In genomic region chr7:135670179-135670578, GRCh38 we compare ENCODE assay signal across 11 cellular contexts. TPM values are rescaled to one million over a fixed set of nuclear protein-coding genes. Genes with fewer than 3 reads are reported as not detected.
DNase-seq lines count a peak whose midpoint lies in the region; ATAC-seq, FAIRE-seq and TF ChIP-seq lines count a peak whose summit lies in the region.
"Had no signal": no experiment of that assay in that cellular context is flagged by ENCODE, and none has a peak within 500 bp of the region (broad histone marks: within the 10 kb centered on the region; RNA-seq: fewer than 3 reads in every experiment).

No MANE protein-coding gene starts in this region.

- no CpG with 5 or more reads among the region's 1 CpG for WGBS in IMR-90 (ENCODE audit: extremely low coverage in 2 of 2, insufficient read length in 1 of 2), 2 experiments
- 32% methylated on average over 1 of the region's 1 CpG for WGBS in smooth muscle cell (ENCODE audit: low lambda C conversion rate)
- 21 to 53% methylated on average over 1 of the region's 1 CpG for WGBS in tibial nerve, 2 donors

- DNase-seq in IMR-90 (peak; percentile 86), astrocyte (ENCODE audit: low read depth) (peak; percentile 77), foreskin melanocyte (peak; percentile 15), smooth muscle cell (lab: John Stamatoyannopoulos, UW; ENCODE audit: unreplicated experiment) (no peak), SKM-1 (lab: John Stamatoyannopoulos, UW; ENCODE audit: unreplicated experiment) (no peak), tibial nerve (ENCODE audit: low spot score in 2 of 2) (no peak), D341Med (ENCODE audit: low spot score) (no peak)
- DNase-seq: activated CD4-positive, alpha-beta T cell treated with anti-CD3 and anti-CD28 coated beads, Interleukin-2, amount 50 U/mL, for 1 hour; DMS 273 treated with DMSO at 0.1 percent for 48 hours; NCI-H1417 treated with DMSO at 0.1 percent for 48 hours; stimulated activated CD4-positive, alpha-beta T cell treated with anti-CD3 and anti-CD28 coated beads, Interleukin-12 subunit alpha, Interleukin-12 subunit beta, amount 100 ng/mL, for 4 hours had no signal

- H2AFZ ChIP-seq in IMR-90 (replicated peaks; ENCODE audit: low read length, poor library complexity) (no peak overlapping the region), astrocyte (ENCODE audit: low read depth, low read length) (no peak overlapping the region), smooth muscle cell (ENCODE audit: low read depth) (no peak overlapping the region)

- no peak overlapping the region for H2BK120ac ChIP-seq in IMR-90 (ENCODE audit: low read depth, low read length)

- H3K79me2 ChIP-seq in astrocyte (ENCODE audit: insufficient read depth, low read length): peaks cover 86% of the 10 kb centered on the region
- peaks cover 82% of the 10 kb centered on the region for H3K79me2 ChIP-seq in smooth muscle cell (ENCODE audit: low read depth)

- H3K27ac Mint-ChIP-seq in astrocyte (ENCODE audit: unreplicated experiment): peak overlapping the region; percentile 90

- no peak for TF ChIP-seq POLR2A in IMR-90 (IDR thresholded peaks at IDR 0.05; ENCODE audit: low read depth, low read length)
- no peak for TF ChIP-seq POLR2A in tibial nerve (IDR thresholded peaks at IDR 0.05)

- H4K91ac ChIP-seq in IMR-90 (ENCODE audit: insufficient read depth, low read depth, low read length): no peak overlapping the region

- no peak overlapping the region for H4K5ac ChIP-seq in IMR-90 (ENCODE audit: low read depth, low read length)

- H3K79me1 ChIP-seq in IMR-90 (ENCODE audit: low read depth in 1 of 2, low read length in 2 of 2): peaks cover 0 to 53% of the 10 kb centered on the region in 2 experiments

- no peaks in the 10 kb centered on the region for H3F3A ChIP-seq in smooth muscle cell (ENCODE audit: low read depth)

- peaks cover 5% of the 10 kb centered on the region; the same call in 1 of the 2 replicates for H3K9me1 ChIP-seq in IMR-90 (ENCODE audit: insufficient read depth, low read length)

- H3K14ac ChIP-seq in IMR-90 (replicated peaks; ENCODE audit: low read depth, low read length): no peak overlapping the region

- no peak overlapping the region for H3K9ac ChIP-seq in IMR-90 (ENCODE audit: low read depth, low read length)
- peak overlapping the region; percentile 31 for H3K9ac ChIP-seq in astrocyte (ENCODE audit: low read length)
- H3K9ac ChIP-seq in smooth muscle cell (ENCODE audit: low read depth): no peak overlapping the region

- H2BK5ac ChIP-seq in IMR-90 (ENCODE audit: low read depth, low read length, poor library complexity, severe bottlenecking): peak overlapping the region; percentile 76

- H2BK15ac ChIP-seq in IMR-90 (ENCODE audit: low read depth, low read length): no peak overlapping the region

- peak overlapping the region; percentile 15; the same call in 1 of the 2 replicates for H3K27ac ChIP-seq in IMR-90 (ENCODE audit: insufficient read depth, low read length)
- H3K27ac ChIP-seq in astrocyte (ENCODE audit: low read depth, low read length): peak overlapping the region; percentile 53
- peak overlapping the region; percentile 61 for H3K27ac ChIP-seq in smooth muscle cell (ENCODE audit: low read depth)
- peak overlapping the region in 1 of 4 donors; percentile 41 for H3K27ac ChIP-seq in tibial nerve

- peak overlapping the region; percentile 10; the same call in 1 of the 2 replicates for H2AK5ac ChIP-seq in IMR-90 (ENCODE audit: low read depth, low read length)

- peaks cover 5% of the 10 kb centered on the region; the same call in 1 of the 2 replicates for H3K36me3 ChIP-seq in IMR-90 (ENCODE audit: control insufficient read depth, insufficient read depth, low read length)
- no peaks in the 10 kb centered on the region for H3K36me3 ChIP-seq in astrocyte (ENCODE audit: insufficient read depth, low read length)
- H3K36me3 ChIP-seq in smooth muscle cell (ENCODE audit: low read depth): no peaks in the 10 kb centered on the region
- H3K36me3 ChIP-seq in tibial nerve: peaks cover 0 to 13% (median 0%) of the 10 kb centered on the region in 3 donors

- peak; percentile 72 for ATAC-seq in IMR-90 (ENCODE audit: low read depth)

- dilution Hi-C loops in IMR-90 (cut with HindIII; ENCODE audit: low sequenced_read_pairs, unreplicated experiment): no loop called here

- CTCF ChIA-PET in IMR-90 (lab: Yijun Ruan, JAX): no interaction called here

- no peak for TF ChIP-seq EP300 in tibial nerve (IDR thresholded peaks at IDR 0.05)

- H3K18ac ChIP-seq in IMR-90 (ENCODE audit: low read depth, low read length): no peak overlapping the region

- H3K4ac ChIP-seq in IMR-90 (ENCODE audit: low read depth, low read length): 0 out of 2 replicates have a peak overlapping the region, but pooled peaks have one; percentile 31

- H3K23ac ChIP-seq in IMR-90 (ENCODE audit: low read depth, low read length): peak overlapping the region; percentile 36; the same call in 1 of the 2 replicates

- BruUV-seq in IMR-90 (replicated peaks; lab: Mats Ljungman, UMichigan): no TSS peak

- in situ Hi-C loops in IMR-90 (cut with MboI; ENCODE audit: low sequenced_read_pairs): no loop called here

- H4K20me1 ChIP-seq in IMR-90 (ENCODE audit: insufficient read depth, low read length) (peaks cover 33% of the 10 kb centered on the region), astrocyte (ENCODE audit: insufficient read depth, low read length) (peaks cover 20% of the 10 kb centered on the region), smooth muscle cell (ENCODE audit: low read depth) (no peaks in the 10 kb centered on the region)

- H3K4me1 ChIP-seq in IMR-90 (ENCODE audit: control insufficient read depth, insufficient read depth, low read length): peaks cover 11% of the 10 kb centered on the region
- peaks cover 37% of the 10 kb centered on the region for H3K4me1 ChIP-seq in astrocyte (ENCODE audit: insufficient read depth, low read length)
- peaks cover 4% of the 10 kb centered on the region for H3K4me1 ChIP-seq in smooth muscle cell (ENCODE audit: low read depth)
- peaks cover 0 to 60% (median 12%) of the 10 kb centered on the region in 4 donors for H3K4me1 ChIP-seq in tibial nerve

- H3K36me3 Mint-ChIP-seq in astrocyte (ENCODE audit: low read depth, unreplicated experiment): peaks cover 1% of the 10 kb centered on the region

- H3K4me3 Mint-ChIP-seq in astrocyte (ENCODE audit: unreplicated experiment): no peak overlapping the region

- H3K56ac ChIP-seq in IMR-90 (ENCODE audit: extremely low read depth, insufficient read depth, low read length): no peak overlapping the region

- intact Hi-C loops in IMR-90 (cut with micrococcal nuclease): loop anchor here (10.0 kb wide), 1 partner anchor 305 kb away; the partner anchor contains the start of gene MTPN

- TF ChIP-seq RAD21 in IMR-90 (IDR thresholded peaks at IDR 0.05; ENCODE audit: low read length): no peak

- H3K4me2 ChIP-seq in IMR-90 (ENCODE audit: low read depth, low read length) (peak overlapping the region; percentile 75), astrocyte (ENCODE audit: low read length) (peak overlapping the region; percentile 58), smooth muscle cell (peak overlapping the region; percentile 14)

- H3K27me3 ChIP-seq in IMR-90 (ENCODE audit: control insufficient read depth, insufficient read depth, low read length): no peaks in the 10 kb centered on the region
- H3K27me3 ChIP-seq in astrocyte (ENCODE audit: insufficient read depth, low read length): no peaks in the 10 kb centered on the region
- H3K27me3 ChIP-seq in smooth muscle cell (ENCODE audit: low read depth): no peaks in the 10 kb centered on the region
- no peaks in the 10 kb centered on the region for H3K27me3 ChIP-seq in tibial nerve

- no peak overlapping the region for H2BK20ac ChIP-seq in IMR-90 (ENCODE audit: low read depth, low read length)

- peaks cover 33% of the 10 kb centered on the region for H3K4me1 Mint-ChIP-seq in astrocyte (ENCODE audit: low read depth, unreplicated experiment)

- H3K4me3 ChIP-seq in IMR-90 (ENCODE audit: insufficient read depth, low read depth, low read length): no peak overlapping the region
- H3K4me3 ChIP-seq in astrocyte (ENCODE audit: insufficient read depth, low read depth, low read length): no peak overlapping the region
- no peak overlapping the region for H3K4me3 ChIP-seq in smooth muscle cell
- no peak overlapping the region for H3K4me3 ChIP-seq in tibial nerve

- H3K9me3 ChIP-seq in IMR-90 (ENCODE audit: control insufficient read depth, insufficient read depth, low read length) (no peaks in the 10 kb centered on the region), astrocyte (ENCODE audit: insufficient read depth, low read depth, low read length) (no peaks in the 10 kb centered on the region), smooth muscle cell (replicated peaks; ENCODE audit: low read depth) (no peaks in the 10 kb centered on the region), tibial nerve (no peaks in the 10 kb centered on the region)

- no peaks in the 10 kb centered on the region for H3K9me3 Mint-ChIP-seq in astrocyte (ENCODE audit: unreplicated experiment)

- TF ChIP-seq CTCF in IMR-90 (conservative IDR thresholded peaks at IDR 0.05; ENCODE audit: low read depth, low read length): no peak
- TF ChIP-seq CTCF in astrocyte (IDR thresholded peaks at IDR 0.05; ENCODE audit: insufficient read depth, low read depth, low read length): no peak
- TF ChIP-seq CTCF in smooth muscle cell (IDR thresholded peaks at IDR 0.05; ENCODE audit: borderline replicate concordance, insufficient read depth, poor library complexity, severe bottlenecking): no peak
- TF ChIP-seq CTCF in tibial nerve (IDR thresholded peaks at IDR 0.05): no peak

- peak; percentile 81 for FAIRE-seq in astrocyte (lab: Jason Lieb, UNC)

- POLR2A ChIA-PET in IMR-90 (lab: Charles Lee; ENCODE audit: unreplicated experiment): interaction anchor here (0.5 to 0.8 kb wide), 2 partner anchors 61 to 131 kb away, joined by 3 read pairs; no protein-coding TSS in a partner anchor

- no peak overlapping the region for H2AK9ac ChIP-seq in IMR-90 (replicated peaks; ENCODE audit: low read depth, low read length, poor library complexity)

- no peaks in the 10 kb centered on the region for H3K27me3 Mint-ChIP-seq in astrocyte (ENCODE audit: low read depth, unreplicated experiment)

- no peak overlapping the region for H4K8ac ChIP-seq in IMR-90 (ENCODE audit: low read depth in 2 of 2, low read length in 2 of 2)

RNA-seq across cellular contexts. Expression of gene STMP1, which starts 7.9 kb away (rescaled TPM):
- total RNA-seq in IMR-90 (2012; rRNA removed) (6.1 and 11.9 TPM in 2 replicates), astrocyte (28.1 and 29.7 TPM in 2 replicates), smooth muscle cell (26.6 and 28.7 TPM in 2 replicates), tibial nerve (10 to 100 TPM; 17.1 to 23.9 (median 23.3) TPM)
- polyA plus RNA-seq in IMR-90 (2012; rRNA removed) (22.5 and 28.3 TPM in 2 replicates), smooth muscle cell (72.1 and 76.8 TPM in 2 replicates)
- polyA plus RNA-seq in IMR-90 (2012; cell fraction: cytosol; rRNA removed): 5.2 and 13.9 TPM in 2 replicates
- polyA plus RNA-seq in IMR-90 (2012; cell fraction: nucleus; rRNA removed; ENCODE audit: low replicate concordance): 1.3 and 9.0 TPM in 2 replicates

RNA-seq across cellular contexts. Expression of gene SLC13A4, which starts 57.8 kb away (rescaled TPM):
- total RNA-seq in IMR-90 (2012; rRNA removed) (0.56 TPM in 1 of 2 replicates, not detected in the other), astrocyte (0.07 TPM in 1 of 2 replicates, not detected in the other), smooth muscle cell (0.18 TPM in 1 of 2 replicates, not detected in the other), tibial nerve (not detected)
- polyA plus RNA-seq in IMR-90 (2012; rRNA removed) (0.10 TPM in 1 of 2 replicates, not detected in the other), smooth muscle cell (0.43 and 0.61 TPM in 2 replicates)
- polyA plus RNA-seq in IMR-90 (2012; cell fraction: cytosol; rRNA removed): 0.12 and 0.23 TPM in 2 replicates
- 0.16 and 0.32 TPM in 2 replicates for polyA plus RNA-seq in IMR-90 (2012; cell fraction: nucleus; rRNA removed; ENCODE audit: low replicate concordance)

Comparison
In these comparisons a context has a peak if more than half of its experiments do, and no peak if none do; other contexts are left out.
1. DNase-seq: peak in IMR-90 (single experiment), astrocyte (single experiment) and foreskin melanocyte (single experiment); none in smooth muscle cell (single experiment), SKM-1 (single experiment), tibial nerve (0 of 2) and D341Med (single experiment).
2. H3K4me2 ChIP-seq: peak in every context shown above with its lines; median percentile 75 in IMR-90; 58 in astrocyte; 14 in smooth muscle cell.